In the genomic region with DNA sequence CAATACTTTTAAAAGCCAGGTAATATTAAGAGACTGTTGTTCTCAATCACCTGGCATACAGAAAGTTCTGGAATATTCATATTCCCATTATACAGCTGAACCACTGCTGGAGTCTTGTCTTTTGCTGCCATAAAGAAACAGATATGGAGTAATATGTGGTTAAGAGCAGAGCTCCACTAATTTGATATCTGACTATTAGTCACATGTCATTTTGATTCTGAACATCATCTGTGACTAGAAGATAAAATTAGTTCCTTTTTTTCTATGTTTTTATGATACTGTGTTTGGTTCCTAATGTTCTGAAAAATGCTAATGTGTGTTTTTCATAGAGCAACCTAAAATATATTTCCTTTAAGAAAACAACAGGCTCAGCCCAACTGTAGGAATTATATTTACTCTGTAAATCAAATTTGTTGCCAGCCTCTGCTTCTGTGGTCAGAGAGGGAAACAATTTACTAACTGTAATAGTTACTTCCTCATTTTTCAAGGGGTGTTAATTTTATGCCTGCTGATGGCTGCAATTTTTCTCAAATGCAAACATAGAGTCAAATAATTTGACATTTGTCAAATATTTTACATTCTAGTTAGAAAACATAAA, we compare ENCODE assay signal across 11 cellular contexts. TPM values are rescaled to one million over a fixed set of nuclear protein-coding genes. Genes with fewer than 3 reads are reported as not detected.
DNase-seq lines count a peak whose midpoint lies in the region; ATAC-seq and TF ChIP-seq lines count a peak whose summit lies in the region.
"Had no signal": no experiment of that assay in that cellular context is flagged by ENCODE, and none has a peak within 500 bp of the region (broad histone marks: within the 10 kb centered on the region; RNA-seq: fewer than 3 reads in every experiment).

No MANE protein-coding gene starts in this region.

- H3K9me3 ChIP-seq in osteoblast (ENCODE audit: low read depth, low read length), result no peaks in the 10 kb centered on the region
- H3K9me3 ChIP-seq: MG63 had no signal

- intact Hi-C loops in sciatic nerve (cut with DNase I), result no loop called here
- intact Hi-C loops in head of caudate nucleus (cut with DNase I), result no loop called here

- TF ChIP-seq CTCF in NB4 (IDR thresholded peaks at IDR 0.05; ENCODE audit: low read depth, low read length) (no peak), osteoblast (IDR thresholded peaks at IDR 0.05; ENCODE audit: extremely low read depth, low read depth, low read length) (no peak)

- H3K36me3 ChIP-seq in osteoblast (ENCODE audit: insufficient read depth, low read length), result no peaks in the 10 kb centered on the region
- no peaks in the 10 kb centered on the region for H3K36me3 ChIP-seq in H7 (replicated peaks; ENCODE audit: control insufficient read depth, insufficient read depth, low read length)
- H3K36me3 ChIP-seq: MG63 had no signal

- H3K27me3 ChIP-seq in osteoblast (ENCODE audit: insufficient read depth, low read length), result no peaks in the 10 kb centered on the region
- no peaks in the 10 kb centered on the region for H3K27me3 ChIP-seq in H7 (ENCODE audit: control insufficient read depth, insufficient read depth, low read length)
- H3K27me3 ChIP-seq: MG63 had no signal

- no peaks in the 10 kb centered on the region for H3K4me1 ChIP-seq in osteoblast (ENCODE audit: insufficient read depth, low read length)

- H2AFZ ChIP-seq in osteoblast (ENCODE audit: low read length), result no peak overlapping the region

- H3K79me2 ChIP-seq in osteoblast (ENCODE audit: insufficient read depth, low read length), result no peaks in the 10 kb centered on the region

- no peak for TF ChIP-seq POLR2A in NB4 (IDR thresholded peaks at IDR 0.05; ENCODE audit: extremely low read depth, insufficient read length)

- H3K27ac ChIP-seq in osteoblast (ENCODE audit: low read depth, low read length), result no peak overlapping the region

- DNase-seq in NB4 (ENCODE audit: low read depth) (peak; percentile 76), osteoblast (ENCODE audit: insufficient read length, low spot score, missing footprints) (peak; percentile 25), H7 (no peak), sciatic nerve (ENCODE audit: low spot score) (no peak), head of caudate nucleus (no peak), DMS153 treated with DMSO at 0.1 percent for 48 hours (lab: John Stamatoyannopoulos, UW; ENCODE audit: unreplicated experiment) (no peak)
- DNase-seq: aorta, MG63 had no signal

- peak; percentile 59 for ATAC-seq in GM18870 (IDR thresholded peaks at IDR 0.05; ENCODE audit: unreplicated experiment)
- peak; percentile 47 for ATAC-seq in HG02798 (IDR thresholded peaks at IDR 0.05; ENCODE audit: poor library complexity, unreplicated experiment)
- no peak for ATAC-seq in sciatic nerve
- ATAC-seq: activated CD4-positive, CD25-positive, alpha-beta regulatory T cell treated with anti-CD3 and anti-CD28 coated beads, Interleukin-2, amount 50 U/mL, for 24 hours had no signal

- H3K4me3 ChIP-seq in NB4 (ENCODE audit: low read depth, low read length) (no peak overlapping the region), osteoblast (ENCODE audit: insufficient read depth, low read length) (no peak overlapping the region), H7 (ENCODE audit: insufficient read depth, low read depth, low read length) (no peak overlapping the region)
- H3K4me3 ChIP-seq: MG63 had no signal

- no peaks in the 10 kb centered on the region for H4K20me1 ChIP-seq in osteoblast (ENCODE audit: insufficient read depth, low read length)

- H3K4me2 ChIP-seq in osteoblast (ENCODE audit: insufficient read depth, low read length), result no peak overlapping the region

RNA-seq across cellular contexts. Expression of a gene that starts 33.3 kb away (rescaled TPM):
- total RNA-seq in osteoblast, result 0.59 and 1.8 TPM in 2 replicates
- total RNA-seq in H7 (2014; rRNA removed; shearing (Covaris generic)), result not detected in 2 replicates
- 1.7 TPM for total RNA-seq in sciatic nerve

RNA-seq across cellular contexts. Expression of a gene that starts 49.3 kb away (rescaled TPM):
- total RNA-seq in osteoblast, result 180 and 223 TPM in 2 replicates
- total RNA-seq in H7 (2014; rRNA removed; shearing (Covaris generic)), result 42.5 and 44.9 TPM in 2 replicates
- total RNA-seq in sciatic nerve, result 187 TPM

Comparison
In these comparisons a context has a peak if more than half of its experiments do, and no peak if none do; other contexts are left out.
1. DNase-seq: peak in NB4 (single experiment) and osteoblast (single experiment); none in H7 (single experiment), sciatic nerve (single experiment), head of caudate nucleus (0 of 42) and DMS153 treated with DMSO at 0.1 percent for 48 hours (single experiment).